ENCODE assay signal across 9 cellular contexts in genomic region chr6:52162940-52163908, GRCh38. TPM values are rescaled to one million over a fixed set of nuclear protein-coding genes. Genes with fewer than 3 reads are reported as not detected.
DNase-seq lines count a peak whose midpoint lies in the region; ATAC-seq and TF ChIP-seq lines count a peak whose summit lies in the region.
"Had no signal": no experiment of that assay in that cellular context is flagged by ENCODE, and none has a peak within 500 bp of the region (broad histone marks: within the 10 kb centered on the region; RNA-seq: fewer than 3 reads in every experiment).

No MANE protein-coding gene starts in this region.

- peak; percentile 22 for DNase-seq in AG10803 (ENCODE audit: low read depth)
- peak; percentile 75 for DNase-seq in GM12865 (ENCODE audit: low read depth)
- peak; percentile 4 for DNase-seq in NCI-H2227 (lab: John Stamatoyannopoulos, UW; ENCODE audit: unreplicated experiment)
- DNase-seq in breast epithelium (ENCODE audit: low spot score in 2 of 2), result no peak
- peak; percentile 49 for DNase-seq in myocyte (ENCODE audit: low read depth)
- DNase-seq in foreskin melanocyte, result no peak

- ATAC-seq in HG02798 (IDR thresholded peaks at IDR 0.05; ENCODE audit: poor library complexity, unreplicated experiment), result peak; percentile 58
- ATAC-seq in GM19324 (IDR thresholded peaks at IDR 0.05; ENCODE audit: low FRiP score, unreplicated experiment), result no peak

- H3K4me1 ChIP-seq in breast epithelium, result no peaks in the 10 kb centered on the region

- TF ChIP-seq POLR2A in breast epithelium (IDR thresholded peaks at IDR 0.05), result no peak

- no peaks in the 10 kb centered on the region for H3K36me3 ChIP-seq in breast epithelium

- H3K27me3 ChIP-seq in breast epithelium, result no peaks in the 10 kb centered on the region

- H3K4me3 ChIP-seq in AG10803 (ENCODE audit: low read length) (no peak overlapping the region), GM12865 (ENCODE audit: low read depth, low read length) (no peak overlapping the region), breast epithelium (no peak overlapping the region)

- H3K27ac ChIP-seq in breast epithelium, result no peak overlapping the region

- intact Hi-C loops in breast epithelium (cut with DNase I; ENCODE audit: low total_unique reads), result loop anchor here (5.0 kb wide), 1 partner anchor 1601 kb away; no protein-coding TSS in a partner anchor

- H3K9me3 ChIP-seq in breast epithelium, result no peaks in the 10 kb centered on the region

- TF ChIP-seq CTCF in AG10803 (conservative IDR thresholded peaks at IDR 0.05; ENCODE audit: low read length) (peak; percentile 69), GM12865 (IDR thresholded peaks at IDR 0.05; ENCODE audit: insufficient read depth, low read depth, low read length, missing control alignments) (peak; percentile 89), breast epithelium (IDR thresholded peaks at IDR 0.05) (peak; percentile 14 to 29 (median 15))

RNA-seq across cellular contexts. Expression of gene IL17A, which starts 23.0 kb away (rescaled TPM):
- total RNA-seq in breast epithelium (not detected), myocyte (not detected in 2 replicates)
- not detected for polyA plus RNA-seq in myocyte (2012)
- polyA plus RNA-seq: IgD-negative memory B cell had no signal

Comparison
In these comparisons a context has a peak if more than half of its experiments do, and no peak if none do; other contexts are left out.
1. DNase-seq: peak in AG10803 (single experiment), GM12865 (single experiment), NCI-H2227 (single experiment) and myocyte (single experiment); none in breast epithelium (0 of 2) and foreskin melanocyte (single experiment).
2. CTCF ChIP-seq: peak in every context shown above with its lines; median percentile 89 in GM12865; 69 in AG10803; 15 in breast epithelium.